ENCODE assay signal across 1 cellular context in the genomic region with DNA sequence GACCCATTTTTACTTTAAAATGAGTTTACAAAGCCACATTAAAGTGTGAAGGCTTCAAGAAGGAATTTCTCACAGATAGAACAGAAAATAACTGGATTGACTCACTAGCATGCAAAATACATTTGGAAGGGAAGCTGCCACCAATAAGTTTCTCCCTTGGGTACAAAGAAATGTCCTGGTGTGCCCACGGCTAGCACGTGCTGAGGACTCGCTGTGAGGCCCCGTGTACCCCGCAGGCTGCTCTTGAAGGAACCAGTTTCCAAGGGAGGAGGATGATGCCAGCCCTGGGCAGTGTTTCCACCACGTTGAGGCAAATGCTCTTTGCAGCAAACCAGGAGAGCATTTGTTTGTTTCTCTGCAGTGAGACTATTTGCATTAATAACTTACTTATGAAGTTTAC.
TF ChIP-seq lines count a peak whose summit lies in the region.

No MANE protein-coding gene starts in this region.

TF ChIP-seq in IMR-90, 13 proteins besides CTCF, POLR2A, EP300 and RAD21:
- TF ChIP-seq RCOR1 (IDR thresholded peaks at IDR 0.05; ENCODE audit: insufficient replicate concordance, low read length) = no peak
- no peak for TF ChIP-seq CEBPB (IDR thresholded peaks at IDR 0.05; ENCODE audit: low read depth, low read length)
